ENCODE assay signal across 19 cellular contexts in the genomic region with DNA sequence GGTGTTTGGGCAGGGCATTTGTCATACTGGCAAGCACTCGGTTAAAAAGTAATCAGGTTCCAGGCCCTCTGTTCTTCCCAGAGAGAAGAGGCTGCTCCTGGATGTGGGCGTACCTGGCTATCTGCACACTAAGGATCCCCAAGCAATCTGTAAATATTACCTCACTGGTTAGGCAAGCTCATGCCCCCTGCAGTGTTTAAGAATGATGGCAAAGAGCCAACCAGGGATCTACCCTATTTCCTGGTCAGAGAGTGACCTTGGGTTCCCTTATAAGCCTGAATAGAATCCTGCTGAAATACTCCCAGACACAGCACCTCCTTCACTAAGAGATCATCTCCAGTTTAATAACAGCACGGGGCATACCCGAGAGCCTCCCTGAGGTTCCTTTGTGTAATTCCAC.
DNase-seq lines count a peak whose midpoint lies in the region; TF ChIP-seq lines count a peak whose summit lies in the region.
"Had no signal": no experiment of that assay in that cellular context is flagged by ENCODE, and none has a peak within 500 bp of the region (broad histone marks: within the 10 kb centered on the region; RNA-seq: fewer than 3 reads in every experiment).

No MANE protein-coding gene starts in this region.

- no peaks in the 10 kb centered on the region for H4K20me1 ChIP-seq in PC-9 (ENCODE audit: insufficient read depth)

- H3K79me2 ChIP-seq in PC-9 (ENCODE audit: low read depth): no peaks in the 10 kb centered on the region

- H3K4me1 ChIP-seq in PC-9 (replicated peaks; ENCODE audit: insufficient read depth): peaks cover 29% of the 10 kb centered on the region

- no peaks in the 10 kb centered on the region for H3K36me3 ChIP-seq in PC-9 (ENCODE audit: low read depth)
- H3K36me3 ChIP-seq in kidney epithelial cell (ENCODE audit: control insufficient read depth, insufficient read depth, low read length): no peaks in the 10 kb centered on the region

- no TSS peak for BruUV-seq in PC-9 (replicated peaks; lab: Mats Ljungman, UMichigan)

- TF ChIP-seq CTCF in PC-9 (conservative IDR thresholded peaks at IDR 0.05): no peak
- no peak for TF ChIP-seq CTCF in kidney epithelial cell (IDR thresholded peaks at IDR 0.05; ENCODE audit: insufficient read depth, low read length, poor library complexity, severe bottlenecking)
- TF ChIP-seq CTCF in type B pancreatic cell (conservative IDR thresholded peaks at IDR 0.05): no peak
- TF ChIP-seq CTCF in RWPE1 (conservative IDR thresholded peaks at IDR 0.05; ENCODE audit: low read depth): no peak

- no peaks in the 10 kb centered on the region for H3K9me2 ChIP-seq in PC-9 (ENCODE audit: insufficient read depth)

- peaks cover 14% of the 10 kb centered on the region for H3K9me3 Mint-ChIP-seq in type B pancreatic cell

- POLR2A ChIA-PET in PC-9 (lab: Charles Lee; ENCODE audit: unreplicated experiment): no interaction called here
- POLR2A ChIA-PET in RWPE1 (lab: Yijun Ruan, JAX; ENCODE audit: low non-redundant PET): no interaction called here

- peaks cover 9% of the 10 kb centered on the region for H3K4me1 Mint-ChIP-seq in type B pancreatic cell (ENCODE audit: unreplicated experiment)

- peak overlapping the region; percentile 69 for H3K4me2 ChIP-seq in PC-9

- peak overlapping the region; percentile 73 for H3K27ac Mint-ChIP-seq in type B pancreatic cell
- H3K27ac Mint-ChIP-seq: activated CD4-positive, alpha-beta T cell treated with anti-CD3 and anti-CD28 coated beads, Interleukin-2, amount 10 ng/mL, durations not matched to agents 24 days and 14 days; activated T-helper 1 cell treated with anti-CD3 and anti-CD28 coated beads, Interleukin-12 subunit alpha, Interleukin-12 subunit beta, Interleukin-2, Interleukin-4 antibody, amounts not matched to agents 30 ng/mL and 10 ng/mL and 1 ng/mL, durations not matched to agents 14 hours and 24 hours and 36 hours; dendritic cell treated with granulocyte-macrophage colony-stimulating factor and Interleukin-4, amounts not matched to agents 40 ng/mL and 50 ng/mL, for 4 days; stimulated activated naive CD8-positive, alpha-beta T cell treated with anti-CD3 and anti-CD28 coated beads, Interleukin-15, Interleukin-2, amounts not matched to agents 100 ng/mL and 50 ng/mL, for 24 hours; T-helper 1 cell treated with Interleukin-12 subunit alpha and Interleukin-12 subunit beta and Interleukin-4 antibody, amounts not matched to agents 30 μg/mL and 1 μg/mL, for 36 hours had no signal

- H3K4me3 Mint-ChIP-seq in type B pancreatic cell: peak overlapping the region; percentile 3
- H3K4me3 Mint-ChIP-seq: activated CD4-positive, alpha-beta T cell treated with anti-CD3 and anti-CD28 coated beads, Interleukin-2, amount 10 ng/mL, durations not matched to agents 24 days and 14 days; activated T-helper 1 cell treated with anti-CD3 and anti-CD28 coated beads, Interleukin-12 subunit alpha, Interleukin-12 subunit beta, Interleukin-2, Interleukin-4 antibody, amounts not matched to agents 30 ng/mL and 10 ng/mL and 1 ng/mL, durations not matched to agents 14 hours and 24 hours and 36 hours; dendritic cell treated with granulocyte-macrophage colony-stimulating factor and Interleukin-4, amounts not matched to agents 40 ng/mL and 50 ng/mL, for 4 days; IgD-negative memory B cell; neural crest cell; stimulated activated naive CD8-positive, alpha-beta T cell treated with anti-CD3 and anti-CD28 coated beads, Interleukin-15, Interleukin-2, amounts not matched to agents 100 ng/mL and 50 ng/mL, for 24 hours; T-helper 1 cell treated with Interleukin-12 subunit alpha and Interleukin-12 subunit beta and Interleukin-4 antibody, amounts not matched to agents 30 μg/mL and 1 μg/mL, for 36 hours had no signal

- peak overlapping the region; percentile 31; the same call in 1 of the 2 replicates for H3K4me3 ChIP-seq in PC-9
- H3K4me3 ChIP-seq in kidney epithelial cell (ENCODE audit: low read depth, low read length): no peak overlapping the region

- peak overlapping the region; percentile 20; the same call in 1 of the 2 replicates for H2AFZ ChIP-seq in PC-9

- H3K27ac ChIP-seq in PC-9 (peak overlapping the region; percentile 75), RWPE1 (no peak overlapping the region)

- no peaks in the 10 kb centered on the region for H3K27me3 Mint-ChIP-seq in type B pancreatic cell
- H3K27me3 Mint-ChIP-seq: activated CD4-positive, alpha-beta T cell treated with anti-CD3 and anti-CD28 coated beads, Interleukin-2, amount 10 ng/mL, durations not matched to agents 24 days and 14 days; IgD-negative memory B cell had no signal

- peaks cover 27% of the 10 kb centered on the region; the same call in 1 of the 2 replicates for H3F3A ChIP-seq in PC-9 (ENCODE audit: insufficient read depth, low read depth)

- H3K9me3 ChIP-seq in PC-9 (ENCODE audit: insufficient read depth, low read depth): peaks cover 16% of the 10 kb centered on the region; the same call in 1 of the 2 replicates

- DNase-seq in NCI-H2196 (lab: John Stamatoyannopoulos, UW; ENCODE audit: unreplicated experiment): peak; percentile 5
- DNase-seq in NCI-H2196 treated with DMSO at 0.1 percent for 48 hours (lab: John Stamatoyannopoulos, UW; ENCODE audit: unreplicated experiment): no peak
- DNase-seq in PC-9: peak; percentile 32 to 91
- DNase-seq in kidney epithelial cell (ENCODE audit: low read depth): peak; percentile 76
- DNase-seq in type B pancreatic cell (ENCODE audit: extremely low spot score, unreplicated experiment): no peak
- no peak for DNase-seq in T-helper 2 cell
- no peak for DNase-seq in RWPE1 (ENCODE audit: low spot score)
- no peak for DNase-seq in activated effector memory CD4-positive, alpha-beta T cell treated with anti-CD3 and anti-CD28 coated beads, Interleukin-2, amount 50 U/mL, for 16 hours
- DNase-seq: ACHN; activated CD4-positive, alpha-beta T cell treated with anti-CD3 and anti-CD28 coated beads, Interleukin-2, amount 10 ng/mL, durations not matched to agents 24 days and 14 days; hippocampal formation; NCI-H1694 treated with DMSO at 0.1 percent for 48 hours; OCI-M1 had no signal

- CTCF ChIA-PET in PC-9 (lab: Charles Lee) (no interaction called here), RWPE1 (lab: Yijun Ruan, JAX) (no interaction called here)

- H3K36me3 Mint-ChIP-seq in type B pancreatic cell: peaks cover 4% of the 10 kb centered on the region

- H3K27me3 ChIP-seq in PC-9 (ENCODE audit: insufficient read depth, low read depth): no peaks in the 10 kb centered on the region
- H3K27me3 ChIP-seq in kidney epithelial cell (ENCODE audit: control insufficient read depth, insufficient read depth, low read length): no peaks in the 10 kb centered on the region

- intact Hi-C loops in PC-9 (cut with micrococcal nuclease; ENCODE audit: unreplicated experiment): loop anchor here (1.0 to 5.0 kb wide), 2 partner anchors 52 to 61 kb away; no protein-coding TSS in a partner anchor

Comparison
In these comparisons a context has a peak if more than half of its experiments do, and no peak if none do; other contexts are left out.
1. DNase-seq: peak in NCI-H2196 (single experiment), PC-9 (2 of 2) and kidney epithelial cell (single experiment); none in NCI-H2196 treated with DMSO at 0.1 percent for 48 hours (single experiment), type B pancreatic cell (single experiment), T-helper 2 cell (0 of 5), RWPE1 (single experiment) and activated effector memory CD4-positive, alpha-beta T cell treated with anti-CD3 and anti-CD28 coated beads, Interleukin-2, amount 50 U/mL, for 16 hours (single experiment).